ENCODE assay signal across 14 cellular contexts in genomic region chr12:46553266-46553665, GRCh38.
A peak's percentile ranks its signal among the peaks of the same experiment; 100 is the strongest.
DNase-seq lines count a peak whose midpoint lies in the region; ATAC-seq, FAIRE-seq and TF ChIP-seq lines count a peak whose summit lies in the region.
"Had no signal": no experiment of that assay in that cellular context is flagged by ENCODE, and none has a peak within 500 bp of the region (broad histone marks: within the 10 kb centered on the region; RNA-seq: fewer than 3 reads in every experiment).

No MANE protein-coding gene starts in this region.

- no peak overlapping the region for H2AFZ ChIP-seq in keratinocyte (ENCODE audit: control insufficient read depth, low read length)

- H4K20me1 ChIP-seq in keratinocyte (ENCODE audit: control insufficient read depth, extremely low read depth, insufficient read depth, low read length): no peaks in the 10 kb centered on the region

- H3K4me3 Mint-ChIP-seq in activated naive CD4-positive, alpha-beta T cell treated with anti-CD3 and anti-CD28 coated beads, Interleukin-2, amount 50 U/mL, for 24 hours: no peak overlapping the region
- no peak overlapping the region for H3K4me3 Mint-ChIP-seq in activated naive CD4-positive, alpha-beta T cell treated with anti-CD3 and anti-CD28 coated beads, Interleukin-2, amount 10 ng/mL, durations not matched to agents 7 days and 5 days
- H3K4me3 Mint-ChIP-seq: activated B cell treated with CpG ODN at 0.5 μM for 24 hours had no signal

- TF ChIP-seq POLR2A in vagina (IDR thresholded peaks at IDR 0.05): no peak

- peak overlapping the region; percentile 6 for H3K27ac Mint-ChIP-seq in activated naive CD4-positive, alpha-beta T cell treated with anti-CD3 and anti-CD28 coated beads, Interleukin-2, amount 50 U/mL, for 24 hours
- no peak overlapping the region for H3K27ac Mint-ChIP-seq in activated naive CD4-positive, alpha-beta T cell treated with anti-CD3 and anti-CD28 coated beads, Interleukin-2, amount 10 ng/mL, durations not matched to agents 7 days and 5 days
- H3K27ac Mint-ChIP-seq: activated B cell treated with CpG ODN at 0.5 μM for 24 hours; activated T-helper 2 cell treated with anti-CD3 and anti-CD28 coated beads, Interferon-gamma antibody, Interleukin-2, Interleukin-4, amounts not matched to agents 10 μg/mL and 5 μg/mL and 100 μg/mL, durations not matched to agents 14 hours and 24 hours and 36 hours had no signal

- H3K27me3 Mint-ChIP-seq in activated naive CD4-positive, alpha-beta T cell treated with anti-CD3 and anti-CD28 coated beads, Interleukin-2, amount 50 U/mL, for 24 hours: no peaks in the 10 kb centered on the region
- H3K27me3 Mint-ChIP-seq in activated naive CD4-positive, alpha-beta T cell treated with anti-CD3 and anti-CD28 coated beads, Interleukin-2, amount 10 ng/mL, durations not matched to agents 7 days and 5 days: no peaks in the 10 kb centered on the region
- H3K27me3 Mint-ChIP-seq: activated B cell treated with CpG ODN at 0.5 μM for 24 hours had no signal

- H3K36me3 ChIP-seq in keratinocyte (ENCODE audit: control insufficient read depth in 2 of 2, extremely low read depth in 1 of 2, insufficient read depth in 2 of 2, low read length in 2 of 2): peaks cover 0 to 5% of the 10 kb centered on the region in 2 experiments
- H3K36me3 ChIP-seq in vagina: no peaks in the 10 kb centered on the region
- no peaks in the 10 kb centered on the region for H3K36me3 ChIP-seq in aorta (ENCODE audit: control insufficient read depth in 1 of 2, insufficient read depth in 2 of 2, low read length in 1 of 2)
- H3K36me3 ChIP-seq: sigmoid colon had no signal

- H3K27ac ChIP-seq in keratinocyte (ENCODE audit: control insufficient read depth, insufficient read depth, low read length): peak overlapping the region; percentile 99
- H3K27ac ChIP-seq in vagina: peak overlapping the region; percentile 66
- no peak overlapping the region for H3K27ac ChIP-seq in aorta (ENCODE audit: low read depth in 1 of 2, low read length in 2 of 2)

- peaks cover 3% of the 10 kb centered on the region for H3K36me3 Mint-ChIP-seq in activated naive CD4-positive, alpha-beta T cell treated with anti-CD3 and anti-CD28 coated beads, Interleukin-2, amount 50 U/mL, for 24 hours
- peaks cover 11% of the 10 kb centered on the region for H3K36me3 Mint-ChIP-seq in activated naive CD4-positive, alpha-beta T cell treated with anti-CD3 and anti-CD28 coated beads, Interleukin-2, amount 10 ng/mL, durations not matched to agents 7 days and 5 days

- intact Hi-C loops in vagina (cut with DNase I): no loop called here
- intact Hi-C loops in aorta (cut with DNase I): loop anchor here in 1 of 2 donors (10.0 kb wide), 1 partner anchor 168 kb away; no protein-coding TSS in a partner anchor

- no peak overlapping the region for H3K9ac ChIP-seq in keratinocyte (ENCODE audit: control insufficient read depth, extremely low read depth, insufficient read depth, low read length)

- H3K9me3 Mint-ChIP-seq in activated naive CD4-positive, alpha-beta T cell treated with anti-CD3 and anti-CD28 coated beads, Interleukin-2, amount 50 U/mL, for 24 hours: no peaks in the 10 kb centered on the region
- H3K9me3 Mint-ChIP-seq in activated naive CD4-positive, alpha-beta T cell treated with anti-CD3 and anti-CD28 coated beads, Interleukin-2, amount 10 ng/mL, durations not matched to agents 7 days and 5 days: peaks cover 3% of the 10 kb centered on the region
- H3K9me3 Mint-ChIP-seq: activated B cell treated with CpG ODN at 0.5 μM for 24 hours had no signal

- H3K4me3 ChIP-seq in astrocyte of the spinal cord (ENCODE audit: low read depth, low read length) (no peak overlapping the region), keratinocyte (ENCODE audit: control insufficient read depth in 2 of 3, extremely low read depth in 1 of 3, insufficient read depth in 2 of 3, low read depth in 1 of 3, low read length in 3 of 3) (no peak overlapping the region), vagina (no peak overlapping the region), aorta (ENCODE audit: low read length in 2 of 2) (no peak overlapping the region)
- H3K4me3 ChIP-seq: sigmoid colon had no signal

- no peaks in the 10 kb centered on the region for H3K9me1 ChIP-seq in keratinocyte (ENCODE audit: control insufficient read depth, extremely low read depth, insufficient read depth, low read length)

- CTCF ChIA-PET in activated naive CD4-positive, alpha-beta T cell treated with anti-CD3 and anti-CD28 coated beads, Interleukin-2, amount 10 ng/mL, durations not matched to agents 7 days and 5 days (lab: Charles Lee): no interaction called here

- ATAC-seq in aorta (ENCODE audit: low FRiP score): no peak

- WGBS in aorta, 2 donors: 90 to 94% methylated on average over 2 of the region's 2 CpGs

- H3K27me3 ChIP-seq in keratinocyte (ENCODE audit: control insufficient read depth, extremely low read depth, insufficient read depth, low read length): no peaks in the 10 kb centered on the region
- no peaks in the 10 kb centered on the region for H3K27me3 ChIP-seq in vagina
- H3K27me3 ChIP-seq in aorta (ENCODE audit: control insufficient read depth in 1 of 2, insufficient read depth in 2 of 2, low read length in 1 of 2): no peaks in the 10 kb centered on the region
- H3K27me3 ChIP-seq: sigmoid colon had no signal

- peaks cover 90% of the 10 kb centered on the region for H3K4me1 ChIP-seq in keratinocyte (ENCODE audit: control insufficient read depth, extremely low read depth, insufficient read depth, low read length)
- peaks cover 30% of the 10 kb centered on the region for H3K4me1 ChIP-seq in vagina
- peaks cover 3 to 7% of the 10 kb centered on the region in 2 donors for H3K4me1 ChIP-seq in aorta (ENCODE audit: control insufficient read depth in 1 of 2, insufficient read depth in 2 of 2, low read length in 2 of 2)

- peaks cover 78% of the 10 kb centered on the region for H3K4me1 Mint-ChIP-seq in activated naive CD4-positive, alpha-beta T cell treated with anti-CD3 and anti-CD28 coated beads, Interleukin-2, amount 50 U/mL, for 24 hours
- H3K4me1 Mint-ChIP-seq in activated naive CD4-positive, alpha-beta T cell treated with anti-CD3 and anti-CD28 coated beads, Interleukin-2, amount 10 ng/mL, durations not matched to agents 7 days and 5 days: peaks cover 31% of the 10 kb centered on the region
- H3K4me1 Mint-ChIP-seq: activated B cell treated with CpG ODN at 0.5 μM for 24 hours had no signal

- no peak for DNase-seq in activated naive CD4-positive, alpha-beta T cell treated with anti-CD3 and anti-CD28 coated beads, Interleukin-2, amount 10 ng/mL, durations not matched to agents 7 days and 5 days
- peak; percentile 64 for DNase-seq in astrocyte of the spinal cord (ENCODE audit: low read depth, low spot score)
- DNase-seq in keratinocyte (ENCODE audit: low read depth, low spot score): no peak
- DNase-seq in vagina (ENCODE audit: extremely low spot score in 2 of 2): no peak
- no peak for DNase-seq in aorta
- DNase-seq in NOMO-1 treated with DMSO at 0.1 percent for 48 hours (lab: John Stamatoyannopoulos, UW; ENCODE audit: unreplicated experiment): no peak
- no peak for DNase-seq in C1 segment of cervical spinal cord (lab: John Stamatoyannopoulos, UW)
- DNase-seq: activated B cell treated with CpG ODN at 0.5 μM for 24 hours, GDM1, hypothalamus, RPMI8226, sigmoid colon had no signal

- in situ Hi-C loops in astrocyte of the spinal cord (cut with HindIII; ENCODE audit: low sequenced_read_pairs): no loop called here

- dilution Hi-C loops in keratinocyte (cut with MboI; ENCODE audit: extremely low pct_ligation_motif_present, low sequenced_read_pairs): no loop called here

- H3K4me2 ChIP-seq in keratinocyte (ENCODE audit: control insufficient read depth, extremely low read depth, insufficient read depth, low read depth, low read length): peak overlapping the region; percentile 30

- FAIRE-seq in keratinocyte (lab: Jason Lieb, UNC): peak; percentile 80

- H3K79me2 ChIP-seq in keratinocyte (ENCODE audit: control insufficient read depth, insufficient read depth, low read length): no peaks in the 10 kb centered on the region

- TF ChIP-seq CTCF in astrocyte of the spinal cord (IDR thresholded peaks at IDR 0.05; ENCODE audit: low read depth, low read length) (no peak), keratinocyte (optimal IDR thresholded peaks at IDR 0.05 in 1 of 3, IDR thresholded peaks at IDR 0.05 in 1 of 3, conservative IDR thresholded peaks at IDR 0.05 in 1 of 3; ENCODE audit: extremely low read depth in 1 of 3, insufficient read depth in 2 of 3, low read length in 3 of 3) (no peak), vagina (IDR thresholded peaks at IDR 0.05) (no peak)

- no peaks in the 10 kb centered on the region for H3K9me3 ChIP-seq in keratinocyte (ENCODE audit: control insufficient read depth, low read depth, low read length)
- no peaks in the 10 kb centered on the region for H3K9me3 ChIP-seq in vagina
- H3K9me3 ChIP-seq in aorta (ENCODE audit: control insufficient read depth, low read length): no peaks in the 10 kb centered on the region
- H3K9me3 ChIP-seq: sigmoid colon had no signal

Comparison
In these comparisons a context has a peak if more than half of its experiments do, and no peak if none do; other contexts are left out.
1. H3K27ac ChIP-seq: peak in keratinocyte (single experiment) and vagina (single experiment); none in aorta (0 of 2).